ENCODE assay signal across 1 cellular context in genomic region chr16:87216824-87217205, GRCh38.
TF ChIP-seq lines count a peak whose summit lies in the region.

No MANE protein-coding gene starts in this region.

TF ChIP-seq in IMR-90, 13 proteins besides CTCF, POLR2A, EP300 and RAD21 (continued from another document):
- TF ChIP-seq MAFK (IDR thresholded peaks at IDR 0.05; ENCODE audit: low read depth, low read length) = no peak
- no peak for TF ChIP-seq CHD1 (IDR thresholded peaks at IDR 0.05; ENCODE audit: low read depth, low read length)
